In genomic region chr4:102868782-102869568, GRCh38 we compare ENCODE assay signal across 7 cellular contexts. TPM values are rescaled to one million over a fixed set of nuclear protein-coding genes. Genes with fewer than 3 reads are reported as not detected.
DNase-seq lines count a peak whose midpoint lies in the region; ATAC-seq and TF ChIP-seq lines count a peak whose summit lies in the region.

A gene with protein sequence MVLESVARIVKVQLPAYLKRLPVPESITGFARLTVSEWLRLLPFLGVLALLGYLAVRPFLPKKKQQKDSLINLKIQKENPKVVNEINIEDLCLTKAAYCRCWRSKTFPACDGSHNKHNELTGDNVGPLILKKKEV (plus strand): TSS chr4:102868992. CDS start chr4:102869085, 93 bp downstream.

- H3K4me2 ChIP-seq in hepatocyte, result peak within 1 kb of the TSS; percentile 81

- no peaks in the 10 kb centered on the region for H3K9me2 ChIP-seq in hepatocyte (replicated peaks; ENCODE audit: insufficient read depth)

- ATAC-seq in GM18519 (IDR thresholded peaks at IDR 0.05; ENCODE audit: low FRiP score, unreplicated experiment), result peak; percentile 73
- peak; percentile 90 for ATAC-seq in HG03045 (IDR thresholded peaks at IDR 0.05; ENCODE audit: unreplicated experiment)

- peaks cover 9% of the 10 kb centered on the region for H3K4me1 ChIP-seq in hepatocyte (ENCODE audit: insufficient read depth)

- peak within 1 kb of the TSS; percentile 93 for H3K4me3 ChIP-seq in hepatocyte

- peak; percentile 47 for DNase-seq in NCI-H2081 treated with DMSO at 0.1 percent for 48 hours (lab: John Stamatoyannopoulos, UW)
- peak; percentile 91 for DNase-seq in T1000 (lab: John Stamatoyannopoulos, UW)
- peak; percentile 98 for DNase-seq in astrocyte of the hippocampus (ENCODE audit: low read depth, low spot score)
- DNase-seq in hepatocyte (ENCODE audit: low spot score), result peak; percentile 97
- DNase-seq in retina, result peak; percentile 98

- under 1% methylated on average over 50 of the region's 71 CpGs for WGBS in hepatocyte (ENCODE audit: low lambda C conversion rate, missing lambda C conversion rate)

- H3K36me3 ChIP-seq in hepatocyte (replicated peaks; ENCODE audit: insufficient read depth, low read depth), result no peaks in the 10 kb centered on the region

- no peaks in the 10 kb centered on the region for H4K20me1 ChIP-seq in hepatocyte (ENCODE audit: insufficient read depth, poor library complexity, severe bottlenecking)

- H3K27ac ChIP-seq in hepatocyte, result peak within 1 kb of the TSS; percentile 98

- H2AFZ ChIP-seq in hepatocyte, result peak within 1 kb of the TSS; percentile 93

- H3K79me2 ChIP-seq in hepatocyte, result peaks cover 75% of the 10 kb centered on the region

- no peak for TF ChIP-seq CTCF in hepatocyte (IDR thresholded peaks at IDR 0.05; ENCODE audit: poor library complexity)

- H3K27me3 ChIP-seq in hepatocyte, result no peaks in the 10 kb centered on the region

- no peaks in the 10 kb centered on the region for H3K9me3 ChIP-seq in hepatocyte (ENCODE audit: low read depth)

RNA-seq across cellular contexts. Expression of the gene that starts here (rescaled TPM):
- total RNA-seq in hepatocyte, result 54.6 and 58.4 TPM in 2 replicates
- 70.6 and 76.7 TPM in 2 replicates for polyA plus RNA-seq in hepatocyte

Comparison
In these comparisons a context has a peak if more than half of its experiments do, and no peak if none do; other contexts are left out.
1. Peak in every context shown above with its lines: DNase-seq, ATAC-seq, H3K4me3 ChIP-seq and H3K27ac ChIP-seq.
2. DNase-seq: peak in every context shown above with its lines; median percentile 98 in astrocyte of the hippocampus; 98 in retina; 97 in hepatocyte; 91 in T1000; 47 in NCI-H2081 treated with DMSO at 0.1 percent for 48 hours.